ENCODE assay signal across 30 cellular contexts in the genomic region with DNA sequence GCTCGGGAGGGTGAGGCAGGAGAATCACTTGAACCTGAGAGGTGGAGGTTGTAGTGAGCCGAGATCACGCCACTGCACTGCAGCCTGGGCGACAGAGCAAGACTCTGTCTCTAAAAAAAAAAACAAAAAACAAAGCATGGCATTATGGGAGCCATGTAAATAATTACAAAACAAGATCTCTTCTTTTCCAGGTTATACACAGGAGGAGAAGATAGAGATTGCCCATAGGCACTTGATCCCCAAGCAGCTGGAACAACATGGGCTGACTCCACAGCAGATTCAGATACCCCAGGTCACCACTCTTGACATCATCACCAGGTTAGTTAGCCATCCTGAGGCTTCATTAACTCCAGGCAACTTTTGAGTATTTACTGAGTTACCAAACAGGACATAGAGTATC. TPM values are rescaled to one million over a fixed set of nuclear protein-coding genes. Genes with fewer than 3 reads are reported as not detected.
DNase-seq lines count a peak whose midpoint lies in the region; ATAC-seq and TF ChIP-seq lines count a peak whose summit lies in the region.
"Had no signal": no experiment of that assay in that cellular context is flagged by ENCODE, and none has a peak within 500 bp of the region (broad histone marks: within the 10 kb centered on the region; RNA-seq: fewer than 3 reads in every experiment).

No MANE protein-coding gene starts in this region.

- no peak for DNase-seq in activated CD4-positive, alpha-beta T cell treated with anti-CD3 and anti-CD28 coated beads for 36 hours
- no peak for DNase-seq in activated CD4-positive, alpha-beta T cell treated with anti-CD3 and anti-CD28 coated beads, Interleukin-2, amount 50 U/mL, for 4 hours
- DNase-seq in PC-9 (no peak), left lobe of liver (ENCODE audit: low spot score) (no peak)
- DNase-seq in activated CD4-positive, alpha-beta memory T cell treated with anti-CD3 and anti-CD28 coated beads, Interleukin-2, amount 10 ng/mL, durations not matched to agents 7 days and 5 days: no peak
- DNase-seq: 8988T; activated effector memory CD4-positive, alpha-beta T cell treated with anti-CD3 and anti-CD28 coated beads, Interleukin-2, amount 50 U/mL, for 16 hours; AML-193; CD8-positive, alpha-beta memory T cell; DMS153; dorsolateral prefrontal cortex; gastrocnemius medialis; mucosa of descending colon; MV-4-11; NCI-H1436 treated with DMSO at 0.1 percent for 48 hours; NCI-H345; NCI-H69; occipital lobe; SHP77; stimulated activated CD4-positive, alpha-beta T cell treated with anti-CD3 and anti-CD28 coated beads, Interleukin-15, amount 100 ng/mL, for 24 hours; testis had no signal

- H4K20me1 ChIP-seq in PC-9 (ENCODE audit: insufficient read depth): no peaks in the 10 kb centered on the region

- no peak overlapping the region for H3K4me3 ChIP-seq in PC-9
- H3K4me3 ChIP-seq: dorsolateral prefrontal cortex, gastrocnemius medialis, lung, mucosa of descending colon, testis had no signal

- no peak overlapping the region for H3K4me2 ChIP-seq in PC-9

- peaks cover 18% of the 10 kb centered on the region for H3F3A ChIP-seq in PC-9 (ENCODE audit: insufficient read depth, low read depth)

- peaks cover 51% of the 10 kb centered on the region for H3K36me3 ChIP-seq in PC-9 (ENCODE audit: low read depth)

- no peak overlapping the region for H3K4me3 Mint-ChIP-seq in activated CD4-positive, alpha-beta T cell treated with anti-CD3 and anti-CD28 coated beads for 36 hours
- no peak overlapping the region for H3K4me3 Mint-ChIP-seq in activated CD4-positive, alpha-beta memory T cell treated with anti-CD3 and anti-CD28 coated beads, Interleukin-2, amount 10 ng/mL, durations not matched to agents 7 days and 5 days
- H3K4me3 Mint-ChIP-seq: CD8-positive, alpha-beta memory T cell; natural killer cell treated with Interleukin-12 subunit alpha and Interleukin-12 subunit beta and Interleukin-15 and Interleukin-18, amount 100 ng/mL, for 72 hours; stimulated activated effector memory CD8-positive, alpha-beta T cell treated with anti-CD3 and anti-CD28 coated beads, Interleukin-12 subunit alpha, Interleukin-12 subunit beta, amount 100 ng/mL, for 72 hours had no signal

- BruUV-seq in PC-9 (replicated peaks; lab: Mats Ljungman, UMichigan): no TSS peak

- POLR2A ChIA-PET in activated CD4-positive, alpha-beta T cell treated with anti-CD3 and anti-CD28 coated beads for 36 hours (lab: Charles Lee): no interaction called here
- POLR2A ChIA-PET in PC-9 (lab: Charles Lee; ENCODE audit: unreplicated experiment): no interaction called here
- POLR2A ChIA-PET in activated CD4-positive, alpha-beta memory T cell treated with anti-CD3 and anti-CD28 coated beads, Interleukin-2, amount 10 ng/mL, durations not matched to agents 7 days and 5 days (lab: Charles Lee): no interaction called here

- intact Hi-C loops in activated CD4-positive, alpha-beta T cell treated with anti-CD3 and anti-CD28 coated beads for 36 hours (cut with DNase I, micrococcal nuclease): no loop called here
- intact Hi-C loops in PC-9 (cut with micrococcal nuclease; ENCODE audit: unreplicated experiment): loop anchor here (5.0 kb wide), 1 partner anchor 323 kb away; no protein-coding TSS in a partner anchor

- TF ChIP-seq CTCF in C4-2B (conservative IDR thresholded peaks at IDR 0.05) (no peak), PC-9 (conservative IDR thresholded peaks at IDR 0.05) (no peak)

- H3K9me3 Mint-ChIP-seq in activated CD4-positive, alpha-beta T cell treated with anti-CD3 and anti-CD28 coated beads for 36 hours (ENCODE audit: low read depth): no peaks in the 10 kb centered on the region
- no peaks in the 10 kb centered on the region for H3K9me3 Mint-ChIP-seq in activated CD4-positive, alpha-beta memory T cell treated with anti-CD3 and anti-CD28 coated beads, Interleukin-2, amount 10 ng/mL, durations not matched to agents 7 days and 5 days
- H3K9me3 Mint-ChIP-seq: CD8-positive, alpha-beta memory T cell; natural killer cell treated with Interleukin-12 subunit alpha and Interleukin-12 subunit beta and Interleukin-15 and Interleukin-18, amount 100 ng/mL, for 72 hours; stimulated activated effector memory CD8-positive, alpha-beta T cell treated with anti-CD3 and anti-CD28 coated beads, Interleukin-12 subunit alpha, Interleukin-12 subunit beta, amount 100 ng/mL, for 72 hours had no signal

- peaks cover 36% of the 10 kb centered on the region for H3K36me3 Mint-ChIP-seq in activated CD4-positive, alpha-beta T cell treated with anti-CD3 and anti-CD28 coated beads for 36 hours (ENCODE audit: low read depth)
- H3K36me3 Mint-ChIP-seq in activated CD4-positive, alpha-beta memory T cell treated with anti-CD3 and anti-CD28 coated beads, Interleukin-2, amount 10 ng/mL, durations not matched to agents 7 days and 5 days (ENCODE audit: low read depth): peaks cover 44% of the 10 kb centered on the region

- peaks cover 6% of the 10 kb centered on the region; the same call in 1 of the 2 replicates for H3K79me2 ChIP-seq in PC-9 (ENCODE audit: low read depth)

- H3K4me1 ChIP-seq in PC-9 (replicated peaks; ENCODE audit: insufficient read depth): peaks cover 38% of the 10 kb centered on the region
- H3K4me1 ChIP-seq: testis had no signal

- peaks cover 8% of the 10 kb centered on the region for H3K4me1 Mint-ChIP-seq in activated CD4-positive, alpha-beta T cell treated with anti-CD3 and anti-CD28 coated beads for 36 hours
- H3K4me1 Mint-ChIP-seq in activated CD4-positive, alpha-beta memory T cell treated with anti-CD3 and anti-CD28 coated beads, Interleukin-2, amount 10 ng/mL, durations not matched to agents 7 days and 5 days: peaks cover 2% of the 10 kb centered on the region
- H3K4me1 Mint-ChIP-seq: stimulated activated effector memory CD8-positive, alpha-beta T cell treated with anti-CD3 and anti-CD28 coated beads, Interleukin-12 subunit alpha, Interleukin-12 subunit beta, amount 100 ng/mL, for 72 hours had no signal

- no peaks in the 10 kb centered on the region for H3K27me3 Mint-ChIP-seq in activated CD4-positive, alpha-beta T cell treated with anti-CD3 and anti-CD28 coated beads for 36 hours
- H3K27me3 Mint-ChIP-seq in activated CD4-positive, alpha-beta memory T cell treated with anti-CD3 and anti-CD28 coated beads, Interleukin-2, amount 10 ng/mL, durations not matched to agents 7 days and 5 days: no peaks in the 10 kb centered on the region
- H3K27me3 Mint-ChIP-seq: CD8-positive, alpha-beta memory T cell; natural killer cell treated with Interleukin-12 subunit alpha and Interleukin-12 subunit beta and Interleukin-15 and Interleukin-18, amount 100 ng/mL, for 72 hours had no signal

- no peaks in the 10 kb centered on the region for H3K9me2 ChIP-seq in PC-9 (ENCODE audit: insufficient read depth)

- H3K27ac ChIP-seq in C4-2B (peak overlapping the region; percentile 30), PC-9 (peak overlapping the region; percentile 73)
- H3K27ac ChIP-seq: gastrocnemius medialis, testis had no signal

- H3K9me3 ChIP-seq in PC-9 (ENCODE audit: insufficient read depth, low read depth): no peaks in the 10 kb centered on the region
- H3K9me3 ChIP-seq: gastrocnemius medialis, mucosa of descending colon, testis had no signal

- H2AFZ ChIP-seq in PC-9: no peak overlapping the region

- no peak for ATAC-seq in activated CD4-positive, alpha-beta T cell treated with anti-CD3 and anti-CD28 coated beads for 36 hours
- ATAC-seq in left lobe of liver (peak; percentile 28), GM19395 (IDR thresholded peaks at IDR 0.05; ENCODE audit: unreplicated experiment) (no peak), HG02798 (IDR thresholded peaks at IDR 0.05; ENCODE audit: poor library complexity, unreplicated experiment) (no peak)
- ATAC-seq: activated CD4-positive, CD25-positive, alpha-beta regulatory T cell treated with anti-CD3 and anti-CD28 coated beads, Interleukin-2, amount 50 U/mL, for 24 hours; gastrocnemius medialis; mucosa of descending colon; natural killer cell treated with Interleukin-12 subunit alpha and Interleukin-12 subunit beta and Interleukin-15 and Interleukin-18, amount 100 ng/mL, for 72 hours; Panc1; stimulated activated effector memory CD8-positive, alpha-beta T cell treated with anti-CD3 and anti-CD28 coated beads, Interleukin-12 subunit alpha, Interleukin-12 subunit beta, amount 100 ng/mL, for 72 hours had no signal

- CTCF ChIA-PET in activated CD4-positive, alpha-beta T cell treated with anti-CD3 and anti-CD28 coated beads for 36 hours (lab: Charles Lee): interaction anchor here (1.0 kb wide), 1 partner anchor 324 kb away, joined by 3 read pairs; no protein-coding TSS in a partner anchor
- CTCF ChIA-PET in PC-9 (lab: Charles Lee): no interaction called here
- CTCF ChIA-PET in activated CD4-positive, alpha-beta memory T cell treated with anti-CD3 and anti-CD28 coated beads, Interleukin-2, amount 10 ng/mL, durations not matched to agents 7 days and 5 days (lab: Charles Lee): no interaction called here

- H3K27ac Mint-ChIP-seq in activated CD4-positive, alpha-beta T cell treated with anti-CD3 and anti-CD28 coated beads for 36 hours: peak overlapping the region; percentile 82
- no peak overlapping the region for H3K27ac Mint-ChIP-seq in activated CD4-positive, alpha-beta memory T cell treated with anti-CD3 and anti-CD28 coated beads, Interleukin-2, amount 10 ng/mL, durations not matched to agents 7 days and 5 days

- no peaks in the 10 kb centered on the region for H3K27me3 ChIP-seq in PC-9 (ENCODE audit: insufficient read depth, low read depth)
- H3K27me3 ChIP-seq: dorsolateral prefrontal cortex, gastrocnemius medialis, testis had no signal

RNA-seq across cellular contexts. Expression of a gene that starts 52.1 kb away (rescaled TPM):
- under 1 TPM; 0.07 to 0.35 TPM for total RNA-seq in activated CD4-positive, alpha-beta T cell treated with anti-CD3 and anti-CD28 coated beads for 36 hours
- total RNA-seq in PC-9 (2021): 0.83 and 1.9 TPM in 2 replicates
- 5.8 TPM for total RNA-seq in left lobe of liver
- total RNA-seq in activated CD4-positive, alpha-beta memory T cell treated with anti-CD3 and anti-CD28 coated beads, Interleukin-2, amount 10 ng/mL, durations not matched to agents 7 days and 5 days: under 1 TPM in 1 of 2 experiments, not detected in 1; 0.23 TPM
- total RNA-seq: natural killer cell treated with Interleukin-12 subunit alpha and Interleukin-12 subunit beta and Interleukin-15 and Interleukin-18, amount 100 ng/mL, for 72 hours; pulmonary artery endothelial cell had no signal

RNA-seq across cellular contexts. Expression of a gene that starts 55.4 kb away (rescaled TPM):
- total RNA-seq in activated CD4-positive, alpha-beta T cell treated with anti-CD3 and anti-CD28 coated beads for 36 hours: 10 to 100 TPM; 60.3 to 63.2 TPM
- 41.9 and 47.0 TPM in 2 replicates for total RNA-seq in PC-9 (2021)
- 162 TPM for total RNA-seq in left lobe of liver
- 10 to 100 TPM; 50.4 to 52.1 TPM for total RNA-seq in activated CD4-positive, alpha-beta memory T cell treated with anti-CD3 and anti-CD28 coated beads, Interleukin-2, amount 10 ng/mL, durations not matched to agents 7 days and 5 days
